Comparison of ENCODE assay signal across 1 cellular context in the genomic region with DNA sequence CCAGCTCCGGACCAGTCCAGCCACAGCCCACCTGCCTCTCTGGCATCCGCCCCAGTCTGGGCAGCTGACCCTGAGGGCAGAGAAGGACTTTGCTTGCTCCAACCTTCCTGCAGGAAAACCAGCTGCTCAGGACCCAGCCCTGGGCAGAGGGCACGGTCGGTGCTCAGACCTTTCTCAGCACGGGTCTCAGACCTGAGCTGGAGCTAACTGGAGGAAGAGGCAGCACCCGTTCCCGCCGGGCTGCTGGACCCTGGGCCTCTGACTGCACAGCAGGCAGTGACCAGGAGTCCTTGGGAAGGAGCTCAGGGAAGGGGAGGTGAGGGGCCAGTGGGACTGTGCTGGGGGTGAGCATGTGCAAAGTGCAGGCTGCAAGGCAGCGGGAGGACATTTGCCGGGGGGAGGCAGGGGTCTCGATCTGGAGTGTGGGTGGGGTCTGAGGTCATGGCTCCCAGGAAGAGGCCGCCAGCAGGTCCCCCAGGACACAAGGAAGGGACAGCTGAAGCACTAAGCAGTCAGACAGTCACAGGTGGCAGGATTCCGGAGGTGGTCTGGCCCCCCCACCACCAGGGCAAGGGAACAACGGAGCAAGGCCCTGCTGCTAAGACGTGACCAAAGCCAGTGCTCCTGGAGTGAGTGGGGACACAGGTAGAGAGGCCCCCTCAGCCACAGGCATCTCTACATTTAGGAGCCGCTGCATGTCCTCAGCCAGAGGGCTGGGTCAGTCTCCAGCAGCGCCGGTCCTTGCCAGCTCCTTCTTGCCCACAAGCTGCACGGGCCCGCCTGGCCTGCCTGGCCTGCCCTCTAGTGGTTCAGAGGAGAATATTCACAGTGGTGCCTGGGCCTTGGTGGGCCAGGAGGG.
TF ChIP-seq lines count a peak whose summit lies in the region.

No MANE protein-coding gene starts in this region.

TF ChIP-seq in K562, 482 proteins besides CTCF, POLR2A, EP300 and RAD21 (continued from another document and continues in another):
- TF ChIP-seq, protein P1, sequence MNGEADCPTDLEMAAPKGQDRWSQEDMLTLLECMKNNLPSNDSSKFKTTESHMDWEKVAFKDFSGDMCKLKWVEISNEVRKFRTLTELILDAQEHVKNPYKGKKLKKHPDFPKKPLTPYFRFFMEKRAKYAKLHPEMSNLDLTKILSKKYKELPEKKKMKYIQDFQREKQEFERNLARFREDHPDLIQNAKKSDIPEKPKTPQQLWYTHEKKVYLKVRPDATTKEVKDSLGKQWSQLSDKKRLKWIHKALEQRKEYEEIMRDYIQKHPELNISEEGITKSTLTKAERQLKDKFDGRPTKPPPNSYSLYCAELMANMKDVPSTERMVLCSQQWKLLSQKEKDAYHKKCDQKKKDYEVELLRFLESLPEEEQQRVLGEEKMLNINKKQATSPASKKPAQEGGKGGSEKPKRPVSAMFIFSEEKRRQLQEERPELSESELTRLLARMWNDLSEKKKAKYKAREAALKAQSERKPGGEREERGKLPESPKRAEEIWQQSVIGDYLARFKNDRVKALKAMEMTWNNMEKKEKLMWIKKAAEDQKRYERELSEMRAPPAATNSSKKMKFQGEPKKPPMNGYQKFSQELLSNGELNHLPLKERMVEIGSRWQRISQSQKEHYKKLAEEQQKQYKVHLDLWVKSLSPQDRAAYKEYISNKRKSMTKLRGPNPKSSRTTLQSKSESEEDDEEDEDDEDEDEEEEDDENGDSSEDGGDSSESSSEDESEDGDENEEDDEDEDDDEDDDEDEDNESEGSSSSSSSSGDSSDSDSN (IDR thresholded peaks at IDR 0.05; ENCODE audit: borderline replicate concordance in 1 of 2, low read depth in 2 of 2, low read length in 2 of 2): no peak
- no peak for TF ChIP-seq ZEB2 (IDR thresholded peaks at IDR 0.05)
- TF ChIP-seq, protein P2, sequence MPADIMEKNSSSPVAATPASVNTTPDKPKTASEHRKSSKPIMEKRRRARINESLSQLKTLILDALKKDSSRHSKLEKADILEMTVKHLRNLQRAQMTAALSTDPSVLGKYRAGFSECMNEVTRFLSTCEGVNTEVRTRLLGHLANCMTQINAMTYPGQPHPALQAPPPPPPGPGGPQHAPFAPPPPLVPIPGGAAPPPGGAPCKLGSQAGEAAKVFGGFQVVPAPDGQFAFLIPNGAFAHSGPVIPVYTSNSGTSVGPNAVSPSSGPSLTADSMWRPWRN (IDR thresholded peaks at IDR 0.05; ENCODE audit: low read depth): no peak
- TF ChIP-seq, protein P3, sequence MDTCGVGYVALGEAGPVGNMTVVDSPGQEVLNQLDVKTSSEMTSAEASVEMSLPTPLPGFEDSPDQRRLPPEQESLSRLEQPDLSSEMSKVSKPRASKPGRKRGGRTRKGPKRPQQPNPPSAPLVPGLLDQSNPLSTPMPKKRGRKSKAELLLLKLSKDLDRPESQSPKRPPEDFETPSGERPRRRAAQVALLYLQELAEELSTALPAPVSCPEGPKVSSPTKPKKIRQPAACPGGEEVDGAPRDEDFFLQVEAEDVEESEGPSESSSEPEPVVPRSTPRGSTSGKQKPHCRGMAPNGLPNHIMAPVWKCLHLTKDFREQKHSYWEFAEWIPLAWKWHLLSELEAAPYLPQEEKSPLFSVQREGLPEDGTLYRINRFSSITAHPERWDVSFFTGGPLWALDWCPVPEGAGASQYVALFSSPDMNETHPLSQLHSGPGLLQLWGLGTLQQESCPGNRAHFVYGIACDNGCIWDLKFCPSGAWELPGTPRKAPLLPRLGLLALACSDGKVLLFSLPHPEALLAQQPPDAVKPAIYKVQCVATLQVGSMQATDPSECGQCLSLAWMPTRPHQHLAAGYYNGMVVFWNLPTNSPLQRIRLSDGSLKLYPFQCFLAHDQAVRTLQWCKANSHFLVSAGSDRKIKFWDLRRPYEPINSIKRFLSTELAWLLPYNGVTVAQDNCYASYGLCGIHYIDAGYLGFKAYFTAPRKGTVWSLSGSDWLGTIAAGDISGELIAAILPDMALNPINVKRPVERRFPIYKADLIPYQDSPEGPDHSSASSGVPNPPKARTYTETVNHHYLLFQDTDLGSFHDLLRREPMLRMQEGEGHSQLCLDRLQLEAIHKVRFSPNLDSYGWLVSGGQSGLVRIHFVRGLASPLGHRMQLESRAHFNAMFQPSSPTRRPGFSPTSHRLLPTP (IDR thresholded peaks at IDR 0.05; ENCODE audit: borderline replicate concordance, extremely low read depth, insufficient read length): no peak
- TF ChIP-seq ZNF143 (CRISPR knock-in tag; IDR thresholded peaks at IDR 0.05): no peak
- TF ChIP-seq SUPT5H (IDR thresholded peaks at IDR 0.05): no peak
- no peak for TF ChIP-seq ZNF717 (CRISPR knock-in tag; IDR thresholded peaks at IDR 0.05)
- TF ChIP-seq RAD51 (IDR thresholded peaks at IDR 0.05; ENCODE audit: borderline replicate concordance, low read depth): no peak
- no peak for TF ChIP-seq MYBL2 (IDR thresholded peaks at IDR 0.05; ENCODE audit: low read depth)
- TF ChIP-seq MYBL2 (CRISPR knock-in tag; IDR thresholded peaks at IDR 0.05; ENCODE audit: borderline replicate concordance): no peak
- TF ChIP-seq RBFOX2 (IDR thresholded peaks at IDR 0.05; ENCODE audit: low read depth, low read length): no peak
- TF ChIP-seq NCOA1 (IDR thresholded peaks at IDR 0.05; ENCODE audit: low read depth): no peak
- TF ChIP-seq MAFK (IDR thresholded peaks at IDR 0.05; ENCODE audit: low read length): no peak
- no peak for TF ChIP-seq RBM17 (IDR thresholded peaks at IDR 0.05; ENCODE audit: borderline replicate concordance, low read depth, low read length)
- TF ChIP-seq BRF1 (IDR thresholded peaks at IDR 0.05; ENCODE audit: borderline replicate concordance, extremely low read depth, insufficient read length): no peak
- no peak for TF ChIP-seq PYGO2 (tag; IDR thresholded peaks at IDR 0.05)
- TF ChIP-seq ZNF668 (CRISPR knock-in tag; IDR thresholded peaks at IDR 0.05): no peak
- TF ChIP-seq NFIX (CRISPR knock-in tag; IDR thresholded peaks at IDR 0.05; ENCODE audit: low read depth): no peak
- no peak for TF ChIP-seq RFX5 (IDR thresholded peaks at IDR 0.05; ENCODE audit: low read depth, low read length)
- no peak for TF ChIP-seq ZBTB1 (CRISPR knock-in tag; IDR thresholded peaks at IDR 0.05; ENCODE audit: borderline replicate concordance, low read depth)
- TF ChIP-seq ZZZ3 (IDR thresholded peaks at IDR 0.05): no peak
- no peak for TF ChIP-seq HNRNPLL (IDR thresholded peaks at IDR 0.05; ENCODE audit: low read depth, low read length, poor library complexity, severe bottlenecking)
- TF ChIP-seq, protein P4, sequence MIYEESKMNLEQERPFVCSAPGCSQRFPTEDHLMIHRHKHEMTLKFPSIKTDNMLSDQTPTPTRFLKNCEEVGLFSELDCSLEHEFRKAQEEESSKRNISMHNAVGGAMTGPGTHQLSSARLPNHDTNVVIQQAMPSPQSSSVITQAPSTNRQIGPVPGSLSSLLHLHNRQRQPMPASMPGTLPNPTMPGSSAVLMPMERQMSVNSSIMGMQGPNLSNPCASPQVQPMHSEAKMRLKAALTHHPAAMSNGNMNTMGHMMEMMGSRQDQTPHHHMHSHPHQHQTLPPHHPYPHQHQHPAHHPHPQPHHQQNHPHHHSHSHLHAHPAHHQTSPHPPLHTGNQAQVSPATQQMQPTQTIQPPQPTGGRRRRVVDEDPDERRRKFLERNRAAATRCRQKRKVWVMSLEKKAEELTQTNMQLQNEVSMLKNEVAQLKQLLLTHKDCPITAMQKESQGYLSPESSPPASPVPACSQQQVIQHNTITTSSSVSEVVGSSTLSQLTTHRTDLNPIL (CRISPR knock-in tag; IDR thresholded peaks at IDR 0.05): no peak
- TF ChIP-seq, protein P5, sequence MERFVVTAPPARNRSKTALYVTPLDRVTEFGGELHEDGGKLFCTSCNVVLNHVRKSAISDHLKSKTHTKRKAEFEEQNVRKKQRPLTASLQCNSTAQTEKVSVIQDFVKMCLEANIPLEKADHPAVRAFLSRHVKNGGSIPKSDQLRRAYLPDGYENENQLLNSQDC (CRISPR knock-in tag; IDR thresholded peaks at IDR 0.05): no peak
- no peak for TF ChIP-seq ZNF561 (CRISPR knock-in tag; conservative IDR thresholded peaks at IDR 0.05)
- TF ChIP-seq, protein P6, sequence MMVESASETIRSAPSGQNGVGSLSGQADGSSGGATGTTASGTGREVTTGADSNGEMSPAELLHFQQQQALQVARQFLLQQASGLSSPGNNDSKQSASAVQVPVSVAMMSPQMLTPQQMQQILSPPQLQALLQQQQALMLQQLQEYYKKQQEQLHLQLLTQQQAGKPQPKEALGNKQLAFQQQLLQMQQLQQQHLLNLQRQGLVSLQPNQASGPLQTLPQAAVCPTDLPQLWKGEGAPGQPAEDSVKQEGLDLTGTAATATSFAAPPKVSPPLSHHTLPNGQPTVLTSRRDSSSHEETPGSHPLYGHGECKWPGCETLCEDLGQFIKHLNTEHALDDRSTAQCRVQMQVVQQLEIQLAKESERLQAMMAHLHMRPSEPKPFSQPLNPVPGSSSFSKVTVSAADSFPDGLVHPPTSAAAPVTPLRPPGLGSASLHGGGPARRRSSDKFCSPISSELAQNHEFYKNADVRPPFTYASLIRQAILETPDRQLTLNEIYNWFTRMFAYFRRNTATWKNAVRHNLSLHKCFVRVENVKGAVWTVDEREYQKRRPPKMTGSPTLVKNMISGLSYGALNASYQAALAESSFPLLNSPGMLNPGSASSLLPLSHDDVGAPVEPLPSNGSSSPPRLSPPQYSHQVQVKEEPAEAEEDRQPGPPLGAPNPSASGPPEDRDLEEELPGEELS (CRISPR knock-in tag; IDR thresholded peaks at IDR 0.05; ENCODE audit: borderline replicate concordance): no peak
- no peak for TF ChIP-seq SAFB2 (IDR thresholded peaks at IDR 0.05; ENCODE audit: borderline replicate concordance, low read depth, low read length, severe bottlenecking)
- TF ChIP-seq EP400 (IDR thresholded peaks at IDR 0.05): no peak
- no peak for TF ChIP-seq FOXJ2 (tag; IDR thresholded peaks at IDR 0.05)
- TF ChIP-seq NR2C1 (IDR thresholded peaks at IDR 0.05): no peak
- TF ChIP-seq NR2C1 (tag; IDR thresholded peaks at IDR 0.05): no peak
- no peak for TF ChIP-seq STAG1 (CRISPR knock-in tag; IDR thresholded peaks at IDR 0.05; ENCODE audit: borderline replicate concordance)
- TF ChIP-seq NR1H2 (CRISPR knock-in tag; IDR thresholded peaks at IDR 0.05): no peak; the same call in 1 of the 2 replicates
- no peak for TF ChIP-seq LCOR (CRISPR knock-in tag; IDR thresholded peaks at IDR 0.05)
- TF ChIP-seq COPS2 (conservative IDR thresholded peaks at IDR 0.05): no peak
- no peak for TF ChIP-seq FIP1L1 (IDR thresholded peaks at IDR 0.05; ENCODE audit: low read depth, low read length, poor library complexity, severe bottlenecking)
- TF ChIP-seq SMAD1 (IDR thresholded peaks at IDR 0.05; ENCODE audit: low read depth, low read length, partially characterized antibody): no peak
- TF ChIP-seq XRCC5 (IDR thresholded peaks at IDR 0.05; ENCODE audit: low read depth, low read length): 0 out of 2 replicates have a peak, but pooled peaks have one; percentile 67
- TF ChIP-seq, protein P7, sequence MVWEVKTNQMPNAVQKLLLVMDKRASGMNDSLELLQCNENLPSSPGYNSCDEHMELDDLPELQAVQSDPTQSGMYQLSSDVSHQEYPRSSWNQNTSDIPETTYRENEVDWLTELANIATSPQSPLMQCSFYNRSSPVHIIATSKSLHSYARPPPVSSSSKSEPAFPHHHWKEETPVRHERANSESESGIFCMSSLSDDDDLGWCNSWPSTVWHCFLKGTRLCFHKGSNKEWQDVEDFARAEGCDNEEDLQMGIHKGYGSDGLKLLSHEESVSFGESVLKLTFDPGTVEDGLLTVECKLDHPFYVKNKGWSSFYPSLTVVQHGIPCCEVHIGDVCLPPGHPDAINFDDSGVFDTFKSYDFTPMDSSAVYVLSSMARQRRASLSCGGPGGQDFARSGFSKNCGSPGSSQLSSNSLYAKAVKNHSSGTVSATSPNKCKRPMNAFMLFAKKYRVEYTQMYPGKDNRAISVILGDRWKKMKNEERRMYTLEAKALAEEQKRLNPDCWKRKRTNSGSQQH (CRISPR knock-in tag; IDR thresholded peaks at IDR 0.05): no peak
- no peak for TF ChIP-seq MTF1 (CRISPR knock-in tag; IDR thresholded peaks at IDR 0.05; ENCODE audit: borderline replicate concordance)
- TF ChIP-seq, protein P8, sequence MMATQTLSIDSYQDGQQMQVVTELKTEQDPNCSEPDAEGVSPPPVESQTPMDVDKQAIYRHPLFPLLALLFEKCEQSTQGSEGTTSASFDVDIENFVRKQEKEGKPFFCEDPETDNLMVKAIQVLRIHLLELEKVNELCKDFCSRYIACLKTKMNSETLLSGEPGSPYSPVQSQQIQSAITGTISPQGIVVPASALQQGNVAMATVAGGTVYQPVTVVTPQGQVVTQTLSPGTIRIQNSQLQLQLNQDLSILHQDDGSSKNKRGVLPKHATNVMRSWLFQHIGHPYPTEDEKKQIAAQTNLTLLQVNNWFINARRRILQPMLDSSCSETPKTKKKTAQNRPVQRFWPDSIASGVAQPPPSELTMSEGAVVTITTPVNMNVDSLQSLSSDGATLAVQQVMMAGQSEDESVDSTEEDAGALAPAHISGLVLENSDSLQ (IDR thresholded peaks at IDR 0.05): no peak
- no peak for TF ChIP-seq SAP30 (IDR thresholded peaks at IDR 0.05; ENCODE audit: borderline replicate concordance, insufficient read depth, low read depth, low read length, poor library complexity, severe bottlenecking)
- no peak for TF ChIP-seq KAT2B (IDR thresholded peaks at IDR 0.05; ENCODE audit: low read depth, low read length)
- TF ChIP-seq ZNF282 (CRISPR knock-in tag; IDR thresholded peaks at IDR 0.05): no peak
- no peak for TF ChIP-seq KAT8 (IDR thresholded peaks at IDR 0.05; ENCODE audit: low read depth)
- TF ChIP-seq NFE2L1 (tag; IDR thresholded peaks at IDR 0.05; ENCODE audit: borderline replicate concordance, low read depth): no peak
- peak; percentile 64; the same call in 1 of the 2 replicates for TF ChIP-seq HNRNPL (IDR thresholded peaks at IDR 0.05; ENCODE audit: low read depth, low read length)
- TF ChIP-seq RHOXF2B (CRISPR knock-in tag; conservative IDR thresholded peaks at IDR 0.05): no peak
- no peak for TF ChIP-seq POLR2AphosphoS5 (IDR thresholded peaks at IDR 0.05; ENCODE audit: control insufficient read depth, insufficient read depth, low read depth, low read length)
- TF ChIP-seq NFRKB (IDR thresholded peaks at IDR 0.05; ENCODE audit: low read depth): no peak
- 0 out of 2 replicates have a peak, but pooled peaks have one; percentile 24 for TF ChIP-seq EGR1 (conservative IDR thresholded peaks at IDR 0.05)
- no peak for TF ChIP-seq PHB2 (IDR thresholded peaks at IDR 0.05; ENCODE audit: low read depth)
- no peak for TF ChIP-seq YY1 (IDR thresholded peaks at IDR 0.05; ENCODE audit: borderline replicate concordance in 1 of 3, control insufficient read depth in 1 of 3, extremely low read depth in 1 of 3, insufficient read depth in 3 of 3, insufficient read length in 1 of 3, insufficient replicate concordance in 2 of 3, low read depth in 1 of 3, low read length in 2 of 3)
- TF ChIP-seq RCOR1 (IDR thresholded peaks at IDR 0.05; ENCODE audit: borderline replicate concordance in 1 of 2, low read depth in 2 of 2, low read length in 2 of 2): 0 out of 4 replicates have a peak, but pooled peaks of 1 of the 2 experiments have one; percentile 16
- no peak for TF ChIP-seq ZNF384 (IDR thresholded peaks at IDR 0.05; ENCODE audit: low read depth, low read length)
- no peak for TF ChIP-seq CBX2 (IDR thresholded peaks at IDR 0.05; ENCODE audit: insufficient read depth, low read length, poor library complexity, severe bottlenecking)
- no peak for TF ChIP-seq ZNF507 (tag; conservative IDR thresholded peaks at IDR 0.05)
- no peak for TF ChIP-seq ZNF232 (CRISPR knock-in tag; IDR thresholded peaks at IDR 0.05)
- TF ChIP-seq KDM4B (IDR thresholded peaks at IDR 0.05; ENCODE audit: borderline replicate concordance in 2 of 2, low read depth in 1 of 2): no peak
